In genomic region chr10:35166607-35167006, GRCh38 we compare ENCODE assay signal across 8 cellular contexts.
"Had no signal": no experiment of that assay in that cellular context is flagged by ENCODE, and none has a peak within 500 bp of the region (broad histone marks: within the 10 kb centered on the region; RNA-seq: fewer than 3 reads in every experiment).

No MANE protein-coding gene starts in this region.

- H3K36me3 ChIP-seq: HAP-1 had no signal

- H3K4me1 ChIP-seq: HAP-1 had no signal

- DNase-seq: GM23248, GOT3, H7, Kasumi-1, KG1 had no signal

- H3K27ac ChIP-seq: GM23248, HL-60 had no signal

- ATAC-seq: HepG2 had no signal

- H3K4me3 ChIP-seq: GM23248, HAP-1 had no signal

- H3K9me3 ChIP-seq: HAP-1 had no signal
